ENCODE assay signal across 22 cellular contexts in genomic region chr10:8752146-8752843, GRCh38.
DNase-seq lines count a peak whose midpoint lies in the region; ATAC-seq, FAIRE-seq and TF ChIP-seq lines count a peak whose summit lies in the region.
"Had no signal": no experiment of that assay in that cellular context is flagged by ENCODE, and none has a peak within 500 bp of the region (broad histone marks: within the 10 kb centered on the region; RNA-seq: fewer than 3 reads in every experiment).

No MANE protein-coding gene starts in this region.

- H2BK20ac ChIP-seq in H1 (ENCODE audit: low read length) = no peak overlapping the region

- H3K9me3 Mint-ChIP-seq in mesothelial cell of epicardium = peaks cover 22% of the 10 kb centered on the region
- peaks cover 16% of the 10 kb centered on the region for H3K9me3 Mint-ChIP-seq in T-helper 2 cell treated with Interferon-gamma antibody and Interleukin-4, amounts not matched to agents 5 μg/mL and 100 μg/mL, for 36 hours

- H3K14ac ChIP-seq in H1 (ENCODE audit: insufficient read length) = no peak overlapping the region

- H3K27ac ChIP-seq in HEK293 (ENCODE audit: extremely low read depth, low read depth, low read length) (no peak overlapping the region), H1 (ENCODE audit: low read depth, low read length) (no peak overlapping the region), thyroid gland (peak overlapping the region in 1 of 3 donors; percentile 24)
- H3K27ac ChIP-seq: C4-2B had no signal

- H4K91ac ChIP-seq in H1 (replicated peaks; ENCODE audit: insufficient read length, low read length) = no peak overlapping the region

- peak overlapping the region; percentile 6 for H3K27ac Mint-ChIP-seq in mesothelial cell of epicardium
- H3K27ac Mint-ChIP-seq in T-helper 2 cell treated with Interferon-gamma antibody and Interleukin-4, amounts not matched to agents 5 μg/mL and 100 μg/mL, for 36 hours = no peak overlapping the region
- H3K27ac Mint-ChIP-seq: CD4-positive, alpha-beta memory T cell; HFFc6; IgD-negative memory B cell had no signal

- peak overlapping the region; percentile 89 for H2AFZ ChIP-seq in H1 (ENCODE audit: low read length)

- H3K4me2 ChIP-seq in H1 (ENCODE audit: insufficient read depth in 1 of 2, low read depth in 2 of 2, low read length in 2 of 2) = no peak overlapping the region

- DNase-seq in H1 (ENCODE audit: low read depth in 1 of 2, low spot score in 2 of 2) = no peak
- no peak for DNase-seq in mesothelial cell of epicardium (ENCODE audit: low spot score in 2 of 2, unreplicated experiment in 2 of 2)
- DNase-seq in thyroid gland = peak; percentile 58 to 64
- no peak for DNase-seq in T-helper 2 cell treated with Interferon-gamma antibody and Interleukin-4, amounts not matched to agents 5 μg/mL and 100 μg/mL, for 36 hours (ENCODE audit: low spot score)
- DNase-seq in NAMALWA (ENCODE audit: low spot score) = no peak
- DNase-seq: BE2C; CD4-positive, alpha-beta memory T cell; COR-L47; DMS153; DMS79 treated with DMSO at 0.1 percent for 48 hours; EL; GOT3; HFFc6 had no signal

- no peak overlapping the region for H3K4ac ChIP-seq in H1 (replicated peaks; ENCODE audit: insufficient read length, low read depth, low read length)

- POLR2A ChIA-PET in HEK293 (lab: Yijun Ruan, JAX) = no interaction called here
- POLR2A ChIA-PET in H1 (lab: Charles Lee; ENCODE audit: partially characterized antibody) = no interaction called here

- H3K4me3 Mint-ChIP-seq in mesothelial cell of epicardium = no peak overlapping the region
- H3K4me3 Mint-ChIP-seq in T-helper 2 cell treated with Interferon-gamma antibody and Interleukin-4, amounts not matched to agents 5 μg/mL and 100 μg/mL, for 36 hours = no peak overlapping the region
- H3K4me3 Mint-ChIP-seq: CD4-positive, alpha-beta memory T cell; HFFc6; IgD-negative memory B cell had no signal

- no peaks in the 10 kb centered on the region for H3K27me3 Mint-ChIP-seq in mesothelial cell of epicardium (ENCODE audit: low read depth)
- no peaks in the 10 kb centered on the region for H3K27me3 Mint-ChIP-seq in T-helper 2 cell treated with Interferon-gamma antibody and Interleukin-4, amounts not matched to agents 5 μg/mL and 100 μg/mL, for 36 hours (ENCODE audit: low read depth)
- H3K27me3 Mint-ChIP-seq: IgD-negative memory B cell had no signal

- H3K56ac ChIP-seq in H1 (replicated peaks; ENCODE audit: insufficient read length, low read depth, low read length) = no peak overlapping the region

- H3K27me3 ChIP-seq in H1 (replicated peaks in 1 of 4; ENCODE audit: control insufficient read depth in 3 of 4, extremely low read depth in 1 of 4, insufficient read depth in 3 of 4, low read length in 3 of 4) (no peaks in the 10 kb centered on the region), thyroid gland (no peaks in the 10 kb centered on the region)
- H3K27me3 ChIP-seq: BE2C had no signal

- no peak overlapping the region for H2BK15ac ChIP-seq in H1 (ENCODE audit: low read length)

- intact Hi-C loops in thyroid gland (cut with DNase I) = no loop called here

- no peak for TF ChIP-seq RAD21 in H1 (IDR thresholded peaks at IDR 0.05 in 1 of 2, conservative IDR thresholded peaks at IDR 0.05 in 1 of 2; ENCODE audit: low read depth in 2 of 2, low read length in 2 of 2)

- no peak overlapping the region for H3K4me3 ChIP-seq in HEK293 (ENCODE audit: low read depth, low read length)
- H3K4me3 ChIP-seq in H1 (ENCODE audit: extremely low read depth in 1 of 4, insufficient read depth in 2 of 4, low read depth in 3 of 4, low read length in 4 of 4) = no peak overlapping the region
- peak overlapping the region in 1 of 3 donors; percentile 1 for H3K4me3 ChIP-seq in thyroid gland (replicated peaks in 1 of 3)
- H3K4me3 ChIP-seq: HAP-1 had no signal

- H2BK12ac ChIP-seq in H1 (ENCODE audit: low read depth, low read length) = no peak overlapping the region

- TF ChIP-seq CTCF in HEK293 (tag by site-specific recombination; IDR thresholded peaks at IDR 0.05) (no peak), H1 (IDR thresholded peaks at IDR 0.05; ENCODE audit: control extremely low read depth in 1 of 3, insufficient read depth in 1 of 3, low read depth in 1 of 3, low read length in 3 of 3) (no peak), mesothelial cell of epicardium (IDR thresholded peaks at IDR 0.05; ENCODE audit: unreplicated experiment) (no peak), thyroid gland (IDR thresholded peaks at IDR 0.05) (no peak)

- WGBS in H1 (ENCODE audit: extremely low coverage in 1 of 2, insufficient coverage in 1 of 2, insufficient read length in 1 of 2, insufficient replicate concordance in 2 of 2, low coverage in 1 of 2, low lambda C conversion rate in 2 of 2, missing lambda C conversion rate in 1 of 2), 2 experiments = 89 to 100% methylated on average over 2 to 7 of the region's 7 CpGs
- WGBS in thyroid gland, 2 donors = 24 to 36% methylated on average over 7 of the region's 7 CpGs

- H3K23me2 ChIP-seq in H1 (ENCODE audit: low read depth, low read length) = no peaks in the 10 kb centered on the region; the same call in 1 of the 2 replicates

- peaks cover 14% of the 10 kb centered on the region for H3K4me1 Mint-ChIP-seq in mesothelial cell of epicardium
- H3K4me1 Mint-ChIP-seq in T-helper 2 cell treated with Interferon-gamma antibody and Interleukin-4, amounts not matched to agents 5 μg/mL and 100 μg/mL, for 36 hours (ENCODE audit: low read depth) = peaks cover 4% of the 10 kb centered on the region
- H3K4me1 Mint-ChIP-seq: CD4-positive, alpha-beta memory T cell; IgD-negative memory B cell had no signal

- H4K5ac ChIP-seq in H1 (ENCODE audit: insufficient read length, low read depth, low read length) = no peak overlapping the region

- H3K79me1 ChIP-seq in H1 (ENCODE audit: low read depth, low read length) = no peaks in the 10 kb centered on the region

- H3K4me1 ChIP-seq in HEK293 (ENCODE audit: control insufficient read depth, insufficient read depth, low read length) (no peaks in the 10 kb centered on the region), H1 (replicated peaks in 1 of 4; ENCODE audit: control insufficient read depth in 3 of 4, insufficient read depth in 4 of 4, low read length in 3 of 4) (no peaks in the 10 kb centered on the region), thyroid gland (peaks cover 12 to 15% of the 10 kb centered on the region in 2 donors)
- H3K4me1 ChIP-seq: BE2C, HAP-1 had no signal

- H4K8ac ChIP-seq in H1 (ENCODE audit: extremely low read depth, insufficient read depth, low read length) = no peak overlapping the region

- H3K9ac ChIP-seq in H1 (replicated peaks in 1 of 4; ENCODE audit: extremely low read depth in 1 of 4, low read depth in 3 of 4, low read length in 3 of 4) = no peak overlapping the region

- H2AK5ac ChIP-seq in H1 (ENCODE audit: low read depth, low read length) = no peak overlapping the region

- H3K23ac ChIP-seq in H1 (ENCODE audit: insufficient read length) = no peak overlapping the region

- no peaks in the 10 kb centered on the region for H3K79me2 ChIP-seq in H1 (ENCODE audit: control insufficient read depth in 1 of 2, insufficient read depth in 2 of 2, low read length in 2 of 2)

- H2BK120ac ChIP-seq in H1 (replicated peaks; ENCODE audit: low read depth, low read length) = no peak overlapping the region

- no peak overlapping the region for H2BK5ac ChIP-seq in H1 (ENCODE audit: low read depth, low read length)

- no peak for FAIRE-seq in H1 (lab: Jason Lieb, UNC)
- FAIRE-seq: A204.1, D721Med, G401.6, GM12891 had no signal

- no peak for ATAC-seq in HG02938 (IDR thresholded peaks at IDR 0.05; ENCODE audit: unreplicated experiment)

- no peaks in the 10 kb centered on the region for H3K36me3 Mint-ChIP-seq in mesothelial cell of epicardium
- H3K36me3 Mint-ChIP-seq in T-helper 2 cell treated with Interferon-gamma antibody and Interleukin-4, amounts not matched to agents 5 μg/mL and 100 μg/mL, for 36 hours (ENCODE audit: low read depth) = no peaks in the 10 kb centered on the region
- H3K36me3 Mint-ChIP-seq: CD4-positive, alpha-beta memory T cell; IgD-negative memory B cell had no signal

- H3K36me3 ChIP-seq in HEK293 (ENCODE audit: control insufficient read depth in 2 of 2, insufficient read depth in 1 of 2, low read length in 2 of 2) (no peaks in the 10 kb centered on the region), H1 (ENCODE audit: control insufficient read depth in 2 of 4, insufficient read depth in 4 of 4, low read length in 3 of 4) (no peaks in the 10 kb centered on the region), thyroid gland (no peaks in the 10 kb centered on the region)
- H3K36me3 ChIP-seq: BE2C, HAP-1 had no signal

- H3K18ac ChIP-seq in H1 (ENCODE audit: extremely low read depth, low read length) = no peak overlapping the region

- no peak for TF ChIP-seq EP300 in H1 (IDR thresholded peaks at IDR 0.05; ENCODE audit: borderline replicate concordance in 1 of 2, low read depth in 2 of 2, low read length in 2 of 2)

- CTCF ChIA-PET in HEK293 (lab: Yijun Ruan, JAX) = no interaction called here
- CTCF ChIA-PET in H1 (lab: Charles Lee; ENCODE audit: partially characterized antibody) = interaction anchor here (0.7 kb wide), 1 partner anchor 456 kb away, joined by 3 read pairs; no protein-coding TSS in a partner anchor

- no peaks in the 10 kb centered on the region for H3K9me3 ChIP-seq in HEK293 (ENCODE audit: control insufficient read depth, insufficient read depth, low read depth, low read length)
- no peaks in the 10 kb centered on the region for H3K9me3 ChIP-seq in H1 (ENCODE audit: insufficient read depth in 2 of 2, low read depth in 1 of 2, low read length in 1 of 2)
- H3K9me3 ChIP-seq in thyroid gland = no peaks in the 10 kb centered on the region
- H3K9me3 ChIP-seq: BE2C, HAP-1 had no signal

- TF ChIP-seq POLR2A in H1 (IDR thresholded peaks at IDR 0.05; ENCODE audit: control extremely low read depth in 1 of 2, low read depth in 2 of 2, low read length in 2 of 2) = no peak
- no peak for TF ChIP-seq POLR2A in thyroid gland (IDR thresholded peaks at IDR 0.05)

- H4K20me1 ChIP-seq in H1 (replicated peaks in 1 of 2; ENCODE audit: control insufficient read depth in 1 of 2, insufficient read depth in 2 of 2, low read length in 2 of 2) = no peaks in the 10 kb centered on the region

TF ChIP-seq in HEK293, 187 proteins besides CTCF, POLR2A, EP300 and RAD21:
- no peak for TF ChIP-seq ZNF843 (tag by site-specific recombination; IDR thresholded peaks at IDR 0.05)
- TF ChIP-seq FEZF1 (tag by site-specific recombination; IDR thresholded peaks at IDR 0.05) = no peak
- no peak for TF ChIP-seq ZBTB20 (tag by site-specific recombination; IDR thresholded peaks at IDR 0.05)
- 0 out of 2 replicates have a peak, but pooled peaks have one; percentile 20 for TF ChIP-seq EGR2 (tag by site-specific recombination; IDR thresholded peaks at IDR 0.05; ENCODE audit: low read depth)

TF ChIP-seq in H1, 55 proteins besides CTCF, POLR2A, EP300 and RAD21:
- no peak for TF ChIP-seq SIX5 (IDR thresholded peaks at IDR 0.05; ENCODE audit: low read depth, low read length)
- TF ChIP-seq TEAD4 (IDR thresholded peaks at IDR 0.05; ENCODE audit: low read depth, low read length) = peak; percentile 64; the same call in 1 of the 2 replicates

Comparison
In these comparisons a context has a peak if more than half of its experiments do, and no peak if none do; other contexts are left out.
1. DNase-seq: peak in thyroid gland (2 of 2); none in H1 (0 of 2), mesothelial cell of epicardium (0 of 2), T-helper 2 cell treated with Interferon-gamma antibody and Interleukin-4, amounts not matched to agents 5 μg/mL and 100 μg/mL, for 36 hours (single experiment) and NAMALWA (single experiment).